Comparison of ENCODE assay signal across 1 cellular context in the genomic region with DNA sequence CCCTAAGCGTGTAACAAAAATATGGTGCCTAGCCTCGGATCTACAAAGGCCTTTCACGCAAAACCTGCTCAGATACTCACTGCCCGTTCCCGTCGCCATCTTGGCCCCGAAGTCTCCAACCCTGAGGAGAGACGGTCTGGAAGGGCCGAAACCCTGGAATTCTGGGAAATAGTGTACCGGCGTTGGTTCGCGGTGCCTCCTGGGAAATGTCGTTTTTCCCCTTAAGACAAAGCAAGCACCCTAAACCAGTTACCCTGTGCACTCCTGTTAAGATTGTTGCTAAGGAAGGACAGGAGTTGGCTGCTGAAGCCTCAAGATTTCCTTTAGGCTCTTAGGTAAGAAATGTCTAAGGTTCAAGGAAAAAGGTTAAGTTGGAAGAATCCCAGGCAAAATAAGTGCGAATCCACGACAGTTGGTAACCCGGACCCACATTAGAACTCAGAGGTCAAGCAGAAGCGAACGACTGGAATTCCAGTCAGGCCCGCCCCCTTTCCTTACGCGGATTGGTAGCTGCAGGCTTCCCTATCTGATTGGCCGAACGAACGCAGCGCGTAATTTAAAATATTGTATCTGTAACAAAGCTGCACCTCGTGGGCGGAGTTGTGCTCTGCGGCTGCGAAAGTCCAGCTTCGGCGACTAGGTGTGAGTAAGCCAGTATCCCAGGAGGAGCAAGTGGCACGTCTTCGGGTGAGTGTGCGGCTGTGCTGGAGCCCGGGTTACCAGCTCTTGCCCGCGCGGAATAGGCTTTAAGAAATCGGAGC.
TF ChIP-seq lines count a peak whose summit lies in the region.

A gene with protein sequence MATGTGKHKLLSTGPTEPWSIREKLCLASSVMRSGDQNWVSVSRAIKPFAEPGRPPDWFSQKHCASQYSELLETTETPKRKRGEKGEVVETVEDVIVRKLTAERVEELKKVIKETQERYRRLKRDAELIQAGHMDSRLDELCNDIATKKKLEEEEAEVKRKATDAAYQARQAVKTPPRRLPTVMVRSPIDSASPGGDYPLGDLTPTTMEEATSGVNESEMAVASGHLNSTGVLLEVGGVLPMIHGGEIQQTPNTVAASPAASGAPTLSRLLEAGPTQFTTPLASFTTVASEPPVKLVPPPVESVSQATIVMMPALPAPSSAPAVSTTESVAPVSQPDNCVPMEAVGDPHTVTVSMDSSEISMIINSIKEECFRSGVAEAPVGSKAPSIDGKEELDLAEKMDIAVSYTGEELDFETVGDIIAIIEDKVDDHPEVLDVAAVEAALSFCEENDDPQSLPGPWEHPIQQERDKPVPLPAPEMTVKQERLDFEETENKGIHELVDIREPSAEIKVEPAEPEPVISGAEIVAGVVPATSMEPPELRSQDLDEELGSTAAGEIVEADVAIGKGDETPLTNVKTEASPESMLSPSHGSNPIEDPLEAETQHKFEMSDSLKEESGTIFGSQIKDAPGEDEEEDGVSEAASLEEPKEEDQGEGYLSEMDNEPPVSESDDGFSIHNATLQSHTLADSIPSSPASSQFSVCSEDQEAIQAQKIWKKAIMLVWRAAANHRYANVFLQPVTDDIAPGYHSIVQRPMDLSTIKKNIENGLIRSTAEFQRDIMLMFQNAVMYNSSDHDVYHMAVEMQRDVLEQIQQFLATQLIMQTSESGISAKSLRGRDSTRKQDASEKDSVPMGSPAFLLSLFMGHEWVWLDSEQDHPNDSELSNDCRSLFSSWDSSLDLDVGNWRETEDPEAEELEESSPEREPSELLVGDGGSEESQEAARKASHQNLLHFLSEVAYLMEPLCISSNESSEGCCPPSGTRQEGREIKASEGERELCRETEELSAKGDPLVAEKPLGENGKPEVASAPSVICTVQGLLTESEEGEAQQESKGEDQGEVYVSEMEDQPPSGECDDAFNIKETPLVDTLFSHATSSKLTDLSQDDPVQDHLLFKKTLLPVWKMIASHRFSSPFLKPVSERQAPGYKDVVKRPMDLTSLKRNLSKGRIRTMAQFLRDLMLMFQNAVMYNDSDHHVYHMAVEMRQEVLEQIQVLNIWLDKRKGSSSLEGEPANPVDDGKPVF (minus strand): TSS at position 115 of the 761 bp plus-strand sequence. CDS start 16 bp downstream, at position 99.
Gene KIF20A (plus strand): TSS at position 597 of the 761 bp plus-strand sequence. CDS start 569 bp downstream, outside the sequence.

TF ChIP-seq in K562, 482 proteins besides CTCF, POLR2A, EP300 and RAD21 (continued from another document and continues in another):
- TF ChIP-seq, protein P1, sequence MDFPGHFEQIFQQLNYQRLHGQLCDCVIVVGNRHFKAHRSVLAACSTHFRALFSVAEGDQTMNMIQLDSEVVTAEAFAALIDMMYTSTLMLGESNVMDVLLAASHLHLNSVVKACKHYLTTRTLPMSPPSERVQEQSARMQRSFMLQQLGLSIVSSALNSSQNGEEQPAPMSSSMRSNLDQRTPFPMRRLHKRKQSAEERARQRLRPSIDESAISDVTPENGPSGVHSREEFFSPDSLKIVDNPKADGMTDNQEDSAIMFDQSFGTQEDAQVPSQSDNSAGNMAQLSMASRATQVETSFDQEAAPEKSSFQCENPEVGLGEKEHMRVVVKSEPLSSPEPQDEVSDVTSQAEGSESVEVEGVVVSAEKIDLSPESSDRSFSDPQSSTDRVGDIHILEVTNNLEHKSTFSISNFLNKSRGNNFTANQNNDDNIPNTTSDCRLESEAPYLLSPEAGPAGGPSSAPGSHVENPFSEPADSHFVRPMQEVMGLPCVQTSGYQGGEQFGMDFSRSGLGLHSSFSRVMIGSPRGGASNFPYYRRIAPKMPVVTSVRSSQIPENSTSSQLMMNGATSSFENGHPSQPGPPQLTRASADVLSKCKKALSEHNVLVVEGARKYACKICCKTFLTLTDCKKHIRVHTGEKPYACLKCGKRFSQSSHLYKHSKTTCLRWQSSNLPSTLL (IDR thresholded peaks at IDR 0.05): no peak
- TF ChIP-seq FOS (IDR thresholded peaks at IDR 0.05; ENCODE audit: extremely low read depth, insufficient read length): peak; percentile 82
- TF ChIP-seq TARDBP (IDR thresholded peaks at IDR 0.05): no peak
- TF ChIP-seq ZNF644 (tag; IDR thresholded peaks at IDR 0.05; ENCODE audit: low read depth): peak; percentile 82
- no peak for TF ChIP-seq MIER1 (IDR thresholded peaks at IDR 0.05; ENCODE audit: low read depth)
- TF ChIP-seq, protein P2, sequence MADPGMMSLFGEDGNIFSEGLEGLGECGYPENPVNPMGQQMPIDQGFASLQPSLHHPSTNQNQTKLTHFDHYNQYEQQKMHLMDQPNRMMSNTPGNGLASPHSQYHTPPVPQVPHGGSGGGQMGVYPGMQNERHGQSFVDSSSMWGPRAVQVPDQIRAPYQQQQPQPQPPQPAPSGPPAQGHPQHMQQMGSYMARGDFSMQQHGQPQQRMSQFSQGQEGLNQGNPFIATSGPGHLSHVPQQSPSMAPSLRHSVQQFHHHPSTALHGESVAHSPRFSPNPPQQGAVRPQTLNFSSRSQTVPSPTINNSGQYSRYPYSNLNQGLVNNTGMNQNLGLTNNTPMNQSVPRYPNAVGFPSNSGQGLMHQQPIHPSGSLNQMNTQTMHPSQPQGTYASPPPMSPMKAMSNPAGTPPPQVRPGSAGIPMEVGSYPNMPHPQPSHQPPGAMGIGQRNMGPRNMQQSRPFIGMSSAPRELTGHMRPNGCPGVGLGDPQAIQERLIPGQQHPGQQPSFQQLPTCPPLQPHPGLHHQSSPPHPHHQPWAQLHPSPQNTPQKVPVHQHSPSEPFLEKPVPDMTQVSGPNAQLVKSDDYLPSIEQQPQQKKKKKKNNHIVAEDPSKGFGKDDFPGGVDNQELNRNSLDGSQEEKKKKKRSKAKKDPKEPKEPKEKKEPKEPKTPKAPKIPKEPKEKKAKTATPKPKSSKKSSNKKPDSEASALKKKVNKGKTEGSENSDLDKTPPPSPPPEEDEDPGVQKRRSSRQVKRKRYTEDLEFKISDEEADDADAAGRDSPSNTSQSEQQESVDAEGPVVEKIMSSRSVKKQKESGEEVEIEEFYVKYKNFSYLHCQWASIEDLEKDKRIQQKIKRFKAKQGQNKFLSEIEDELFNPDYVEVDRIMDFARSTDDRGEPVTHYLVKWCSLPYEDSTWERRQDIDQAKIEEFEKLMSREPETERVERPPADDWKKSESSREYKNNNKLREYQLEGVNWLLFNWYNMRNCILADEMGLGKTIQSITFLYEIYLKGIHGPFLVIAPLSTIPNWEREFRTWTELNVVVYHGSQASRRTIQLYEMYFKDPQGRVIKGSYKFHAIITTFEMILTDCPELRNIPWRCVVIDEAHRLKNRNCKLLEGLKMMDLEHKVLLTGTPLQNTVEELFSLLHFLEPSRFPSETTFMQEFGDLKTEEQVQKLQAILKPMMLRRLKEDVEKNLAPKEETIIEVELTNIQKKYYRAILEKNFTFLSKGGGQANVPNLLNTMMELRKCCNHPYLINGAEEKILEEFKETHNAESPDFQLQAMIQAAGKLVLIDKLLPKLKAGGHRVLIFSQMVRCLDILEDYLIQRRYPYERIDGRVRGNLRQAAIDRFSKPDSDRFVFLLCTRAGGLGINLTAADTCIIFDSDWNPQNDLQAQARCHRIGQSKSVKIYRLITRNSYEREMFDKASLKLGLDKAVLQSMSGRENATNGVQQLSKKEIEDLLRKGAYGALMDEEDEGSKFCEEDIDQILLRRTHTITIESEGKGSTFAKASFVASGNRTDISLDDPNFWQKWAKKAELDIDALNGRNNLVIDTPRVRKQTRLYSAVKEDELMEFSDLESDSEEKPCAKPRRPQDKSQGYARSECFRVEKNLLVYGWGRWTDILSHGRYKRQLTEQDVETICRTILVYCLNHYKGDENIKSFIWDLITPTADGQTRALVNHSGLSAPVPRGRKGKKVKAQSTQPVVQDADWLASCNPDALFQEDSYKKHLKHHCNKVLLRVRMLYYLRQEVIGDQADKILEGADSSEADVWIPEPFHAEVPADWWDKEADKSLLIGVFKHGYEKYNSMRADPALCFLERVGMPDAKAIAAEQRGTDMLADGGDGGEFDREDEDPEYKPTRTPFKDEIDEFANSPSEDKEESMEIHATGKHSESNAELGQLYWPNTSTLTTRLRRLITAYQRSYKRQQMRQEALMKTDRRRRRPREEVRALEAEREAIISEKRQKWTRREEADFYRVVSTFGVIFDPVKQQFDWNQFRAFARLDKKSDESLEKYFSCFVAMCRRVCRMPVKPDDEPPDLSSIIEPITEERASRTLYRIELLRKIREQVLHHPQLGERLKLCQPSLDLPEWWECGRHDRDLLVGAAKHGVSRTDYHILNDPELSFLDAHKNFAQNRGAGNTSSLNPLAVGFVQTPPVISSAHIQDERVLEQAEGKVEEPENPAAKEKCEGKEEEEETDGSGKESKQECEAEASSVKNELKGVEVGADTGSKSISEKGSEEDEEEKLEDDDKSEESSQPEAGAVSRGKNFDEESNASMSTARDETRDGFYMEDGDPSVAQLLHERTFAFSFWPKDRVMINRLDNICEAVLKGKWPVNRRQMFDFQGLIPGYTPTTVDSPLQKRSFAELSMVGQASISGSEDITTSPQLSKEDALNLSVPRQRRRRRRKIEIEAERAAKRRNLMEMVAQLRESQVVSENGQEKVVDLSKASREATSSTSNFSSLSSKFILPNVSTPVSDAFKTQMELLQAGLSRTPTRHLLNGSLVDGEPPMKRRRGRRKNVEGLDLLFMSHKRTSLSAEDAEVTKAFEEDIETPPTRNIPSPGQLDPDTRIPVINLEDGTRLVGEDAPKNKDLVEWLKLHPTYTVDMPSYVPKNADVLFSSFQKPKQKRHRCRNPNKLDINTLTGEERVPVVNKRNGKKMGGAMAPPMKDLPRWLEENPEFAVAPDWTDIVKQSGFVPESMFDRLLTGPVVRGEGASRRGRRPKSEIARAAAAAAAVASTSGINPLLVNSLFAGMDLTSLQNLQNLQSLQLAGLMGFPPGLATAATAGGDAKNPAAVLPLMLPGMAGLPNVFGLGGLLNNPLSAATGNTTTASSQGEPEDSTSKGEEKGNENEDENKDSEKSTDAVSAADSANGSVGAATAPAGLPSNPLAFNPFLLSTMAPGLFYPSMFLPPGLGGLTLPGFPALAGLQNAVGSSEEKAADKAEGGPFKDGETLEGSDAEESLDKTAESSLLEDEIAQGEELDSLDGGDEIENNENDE (IDR thresholded peaks at IDR 0.05; ENCODE audit: low read depth, low read length): no peak
- peak; percentile 100 for TF ChIP-seq FOXM1 (IDR thresholded peaks at IDR 0.05; ENCODE audit: low read depth)
- peak; percentile 99; the same call in 1 of the 2 replicates for TF ChIP-seq FOXM1 (CRISPR knock-in tag; IDR thresholded peaks at IDR 0.05; ENCODE audit: low read depth)
- no peak for TF ChIP-seq STAG1 (CRISPR knock-in tag; IDR thresholded peaks at IDR 0.05; ENCODE audit: borderline replicate concordance)
- no peak for TF ChIP-seq SNIP1 (IDR thresholded peaks at IDR 0.05; ENCODE audit: low read depth)
- no peak; the same call in 1 of the 2 replicates for TF ChIP-seq RFX1 (IDR thresholded peaks at IDR 0.05)
- peak; percentile 97 for TF ChIP-seq GABPA (tag; conservative IDR thresholded peaks at IDR 0.05; ENCODE audit: low read depth)
- no peak for TF ChIP-seq ZBTB8A (IDR thresholded peaks at IDR 0.05; ENCODE audit: partially characterized antibody)
- TF ChIP-seq RNF2 (IDR thresholded peaks at IDR 0.05): no peak
- no peak for TF ChIP-seq ZNF668 (CRISPR knock-in tag; IDR thresholded peaks at IDR 0.05)
- peak; percentile 78 to 99 (median 95) for TF ChIP-seq YY1 (IDR thresholded peaks at IDR 0.05; ENCODE audit: borderline replicate concordance in 1 of 3, control insufficient read depth in 1 of 3, extremely low read depth in 1 of 3, insufficient read depth in 3 of 3, insufficient read length in 1 of 3, insufficient replicate concordance in 2 of 3, low read depth in 1 of 3, low read length in 2 of 3)
- TF ChIP-seq RB1 (IDR thresholded peaks at IDR 0.05; ENCODE audit: low read depth): peak; percentile 46; the same call in 1 of the 2 replicates
- TF ChIP-seq XRCC4 (IDR thresholded peaks at IDR 0.05; ENCODE audit: extremely low read depth, insufficient read depth, insufficient read length): no peak
- TF ChIP-seq POLR3G (IDR thresholded peaks at IDR 0.05; ENCODE audit: extremely low read depth, insufficient read length, insufficient replicate concordance): no peak
- TF ChIP-seq, protein P3, sequence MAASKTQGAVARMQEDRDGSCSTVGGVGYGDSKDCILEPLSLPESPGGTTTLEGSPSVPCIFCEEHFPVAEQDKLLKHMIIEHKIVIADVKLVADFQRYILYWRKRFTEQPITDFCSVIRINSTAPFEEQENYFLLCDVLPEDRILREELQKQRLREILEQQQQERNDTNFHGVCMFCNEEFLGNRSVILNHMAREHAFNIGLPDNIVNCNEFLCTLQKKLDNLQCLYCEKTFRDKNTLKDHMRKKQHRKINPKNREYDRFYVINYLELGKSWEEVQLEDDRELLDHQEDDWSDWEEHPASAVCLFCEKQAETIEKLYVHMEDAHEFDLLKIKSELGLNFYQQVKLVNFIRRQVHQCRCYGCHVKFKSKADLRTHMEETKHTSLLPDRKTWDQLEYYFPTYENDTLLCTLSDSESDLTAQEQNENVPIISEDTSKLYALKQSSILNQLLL (CRISPR knock-in tag; IDR thresholded peaks at IDR 0.05; ENCODE audit: borderline replicate concordance): no peak
- TF ChIP-seq POLR2B (IDR thresholded peaks at IDR 0.05; ENCODE audit: low read depth, partially characterized antibody): peak; percentile 97
- TF ChIP-seq, protein P4, sequence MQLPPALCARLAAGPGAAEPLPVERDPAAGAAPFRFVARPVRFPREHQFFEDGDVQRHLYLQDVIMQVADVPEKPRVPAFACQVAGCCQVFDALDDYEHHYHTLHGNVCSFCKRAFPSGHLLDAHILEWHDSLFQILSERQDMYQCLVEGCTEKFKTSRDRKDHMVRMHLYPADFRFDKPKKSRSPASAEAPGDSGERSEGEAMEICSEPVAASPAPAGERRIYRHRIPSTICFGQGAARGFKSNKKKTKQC (CRISPR knock-in tag; IDR thresholded peaks at IDR 0.05): peak; percentile 75; the same call in 1 of the 2 replicates
- TF ChIP-seq, protein P5, sequence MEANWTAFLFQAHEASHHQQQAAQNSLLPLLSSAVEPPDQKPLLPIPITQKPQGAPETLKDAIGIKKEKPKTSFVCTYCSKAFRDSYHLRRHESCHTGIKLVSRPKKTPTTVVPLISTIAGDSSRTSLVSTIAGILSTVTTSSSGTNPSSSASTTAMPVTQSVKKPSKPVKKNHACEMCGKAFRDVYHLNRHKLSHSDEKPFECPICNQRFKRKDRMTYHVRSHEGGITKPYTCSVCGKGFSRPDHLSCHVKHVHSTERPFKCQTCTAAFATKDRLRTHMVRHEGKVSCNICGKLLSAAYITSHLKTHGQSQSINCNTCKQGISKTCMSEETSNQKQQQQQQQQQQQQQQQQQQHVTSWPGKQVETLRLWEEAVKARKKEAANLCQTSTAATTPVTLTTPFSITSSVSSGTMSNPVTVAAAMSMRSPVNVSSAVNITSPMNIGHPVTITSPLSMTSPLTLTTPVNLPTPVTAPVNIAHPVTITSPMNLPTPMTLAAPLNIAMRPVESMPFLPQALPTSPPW (CRISPR knock-in tag; IDR thresholded peaks at IDR 0.05): peak; percentile 43; the same call in 1 of the 2 replicates
- TF ChIP-seq JUND (IDR thresholded peaks at IDR 0.05; ENCODE audit: borderline replicate concordance, low read depth, low read length): peak; percentile 36; the same call in 1 of the 2 replicates
- no peak; the same call in 1 of the 3 replicates for TF ChIP-seq JUND (tag; IDR thresholded peaks at IDR 0.05; ENCODE audit: borderline replicate concordance, low read depth, low read length)
- no peak for TF ChIP-seq RBM15 (IDR thresholded peaks at IDR 0.05; ENCODE audit: insufficient read depth, low read length)
- TF ChIP-seq EWSR1 (IDR thresholded peaks at IDR 0.05; ENCODE audit: borderline replicate concordance, low read depth, partially characterized antibody): no peak
